8 cellular contexts compared by ENCODE assay signal in the genomic region with DNA sequence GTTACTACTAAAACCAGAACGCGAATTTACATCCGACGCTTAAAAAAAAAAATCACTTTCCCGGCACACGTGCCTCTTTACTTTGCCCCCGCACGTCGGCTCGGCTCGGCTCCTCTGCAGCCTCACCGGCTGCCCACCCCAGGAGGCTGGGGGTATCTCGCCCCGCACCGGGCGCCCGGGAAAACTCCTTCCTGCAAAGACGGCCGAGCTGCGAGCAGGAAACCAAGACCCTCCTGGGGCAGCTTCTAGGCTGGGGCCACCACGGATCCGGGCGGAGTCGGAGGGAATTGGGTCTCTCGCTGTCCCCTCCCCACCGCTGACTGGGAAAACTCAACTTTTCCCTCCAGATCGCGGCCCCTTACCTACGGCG. TPM values are rescaled to one million over a fixed set of nuclear protein-coding genes. Genes with fewer than 3 reads are reported as not detected.
DNase-seq lines count a peak whose midpoint lies in the region; ATAC-seq and TF ChIP-seq lines count a peak whose summit lies in the region.

No MANE protein-coding gene starts in this region.

- peak overlapping the region in 1 of 2 experiments; percentile 72 for H3K14ac ChIP-seq in mesenchymal stem cell (ENCODE audit: low read length in 2 of 2)

- H3K27ac ChIP-seq in coronary artery, result peak overlapping the region; percentile 49 to 79
- peak overlapping the region; percentile 63 for H3K27ac ChIP-seq in mesenchymal stem cell (ENCODE audit: low read length, poor library complexity, severe bottlenecking)
- H3K27ac ChIP-seq in upper lobe of left lung, result peak overlapping the region; percentile 77 to 89 (median 87)

- peak overlapping the region; percentile 84 for H2BK5ac ChIP-seq in mesenchymal stem cell (ENCODE audit: low read depth, low read length, poor library complexity, severe bottlenecking)

- no peak overlapping the region for H4K91ac ChIP-seq in mesenchymal stem cell (ENCODE audit: low read length)

- peak overlapping the region; percentile 70 to 72 for H3K18ac ChIP-seq in mesenchymal stem cell (ENCODE audit: low read depth in 1 of 2, low read length in 2 of 2)

- H2AFZ ChIP-seq in mesenchymal stem cell (ENCODE audit: low read depth, low read length), result peak overlapping the region; percentile 75

- TF ChIP-seq EP300 in upper lobe of left lung (IDR thresholded peaks at IDR 0.05), result no peak

- TF ChIP-seq CTCF in coronary artery (IDR thresholded peaks at IDR 0.05) (no peak), upper lobe of left lung (IDR thresholded peaks at IDR 0.05) (no peak)

- peak overlapping the region in 1 of 2 experiments; percentile 21 for H2BK12ac ChIP-seq in mesenchymal stem cell (ENCODE audit: low read length in 2 of 2)

- peak overlapping the region; percentile 100 for H3K4me2 ChIP-seq in mesenchymal stem cell (ENCODE audit: low read length, poor library complexity, severe bottlenecking)

- H2BK120ac ChIP-seq in mesenchymal stem cell (ENCODE audit: low read depth, low read length), result peak overlapping the region; percentile 61

- H4K8ac ChIP-seq in mesenchymal stem cell (ENCODE audit: low read length), result no peak overlapping the region

- H3K27me3 ChIP-seq in mesenchymal stem cell (ENCODE audit: control insufficient read depth in 1 of 2, insufficient read depth in 1 of 2, low read length in 2 of 2) (no peaks in the 10 kb centered on the region), upper lobe of left lung (no peaks in the 10 kb centered on the region)

- peak overlapping the region; percentile 87 for H3K4me3 ChIP-seq in coronary artery
- H3K4me3 ChIP-seq in mesenchymal stem cell (ENCODE audit: insufficient read depth in 1 of 2, low read depth in 1 of 2, low read length in 2 of 2), result peak overlapping the region; percentile 76 to 84
- peak overlapping the region; percentile 85 to 93 (median 89) for H3K4me3 ChIP-seq in upper lobe of left lung

- H3K9ac ChIP-seq in mesenchymal stem cell (ENCODE audit: low read length), result peak overlapping the region; percentile 83

- peak in 1 of 2 donors; percentile 38 for ATAC-seq in upper lobe of left lung (ENCODE audit: low FRiP score in 2 of 2)
- ATAC-seq in GM21717 (IDR thresholded peaks at IDR 0.05; ENCODE audit: unreplicated experiment), result no peak
- ATAC-seq in HG03159 (IDR thresholded peaks at IDR 0.05; ENCODE audit: unreplicated experiment), result no peak

- no peaks in the 10 kb centered on the region for H3K36me3 ChIP-seq in mesenchymal stem cell (ENCODE audit: control insufficient read depth in 1 of 2, insufficient read depth in 2 of 2, low read depth in 1 of 2, low read length in 2 of 2)
- H3K36me3 ChIP-seq in upper lobe of left lung, result no peaks in the 10 kb centered on the region

- H3K4ac ChIP-seq in mesenchymal stem cell (ENCODE audit: low read depth in 1 of 2, low read length in 2 of 2), result peak overlapping the region in 1 of 2 experiments; percentile 86

- no peak for TF ChIP-seq POLR2A in upper lobe of left lung (IDR thresholded peaks at IDR 0.05)

- H3K23ac ChIP-seq in mesenchymal stem cell (ENCODE audit: low read length in 2 of 2), result peak overlapping the region in 1 of 2 experiments; percentile 83

- peaks cover 15% of the 10 kb centered on the region for H3K79me1 ChIP-seq in mesenchymal stem cell (replicated peaks; ENCODE audit: low read length, poor library complexity, severe bottlenecking)

- H3K4me1 ChIP-seq in mesenchymal stem cell (ENCODE audit: control insufficient read depth, insufficient read depth, low read depth, low read length) (peaks cover 14% of the 10 kb centered on the region), upper lobe of left lung (peaks cover 15 to 32% (median 20%) of the 10 kb centered on the region in 4 donors)

- H3K9me3 ChIP-seq in mesenchymal stem cell (ENCODE audit: control insufficient read depth, low read length) (no peaks in the 10 kb centered on the region), upper lobe of left lung (no peaks in the 10 kb centered on the region)

- no peak overlapping the region for H2BK15ac ChIP-seq in mesenchymal stem cell (ENCODE audit: low read depth, poor library complexity, severe bottlenecking)

- DNase-seq in activated naive CD4-positive, alpha-beta T cell treated with Interleukin-2 at 50 U/mL for 16 hours, result peak; percentile 2
- DNase-seq in activated naive CD4-positive, alpha-beta T cell (lab: John Stamatoyannopoulos, UW), result no peak
- DNase-seq in NCI-H748 (lab: John Stamatoyannopoulos, UW; ENCODE audit: unreplicated experiment) (peak; percentile 67), coronary artery (ENCODE audit: low spot score) (no peak), mesenchymal stem cell (no peak), upper lobe of left lung (peak in 1 of 2 donors; percentile 24)

- no peak overlapping the region for H2AK5ac ChIP-seq in mesenchymal stem cell (ENCODE audit: low read length, severe bottlenecking)

- under 1% methylated on average over 28 of the region's 30 CpGs for WGBS in mesenchymal stem cell
- 1% methylated on average over 19 to 27 of the region's 30 CpGs for WGBS in upper lobe of left lung, 2 donors

RNA-seq across cellular contexts. Expression of a gene that starts 0.6 kb away (rescaled TPM):
- 7.0 TPM for polyA plus RNA-seq in mesenchymal stem cell (2013, experiment 1 of 2)
- polyA plus RNA-seq in mesenchymal stem cell (2013, experiment 2 of 2), result 6.9 TPM
- total RNA-seq in upper lobe of left lung, result 100 to 1,000 TPM in 1 of 6 donors, 10 to 100 TPM in 5; 44.1 to 157 (median 72.8) TPM

RNA-seq across cellular contexts. Expression of a gene that starts 32.7 kb away (rescaled TPM):
- 205 TPM for polyA plus RNA-seq in mesenchymal stem cell (2013, experiment 1 of 2)
- 205 TPM for polyA plus RNA-seq in mesenchymal stem cell (2013, experiment 2 of 2)
- total RNA-seq in upper lobe of left lung, result 100 to 1,000 TPM in 5 of 6 donors, 10 to 100 TPM in 1; 92.2 to 432 (median 214) TPM

RNA-seq across cellular contexts. Expression of a gene that starts 42.2 kb away (rescaled TPM):
- polyA plus RNA-seq in mesenchymal stem cell (2013, experiment 1 of 2), result 81.2 TPM
- 81.9 TPM for polyA plus RNA-seq in mesenchymal stem cell (2013, experiment 2 of 2)
- 100 to 1,000 TPM in 1 of 6 donors, 10 to 100 TPM in 5; 46.1 to 112 (median 90.3) TPM for total RNA-seq in upper lobe of left lung

Comparison
In these comparisons a context has a peak if more than half of its experiments do, and no peak if none do; other contexts are left out.
1. DNase-seq: peak in activated naive CD4-positive, alpha-beta T cell treated with Interleukin-2 at 50 U/mL for 16 hours (single experiment) and NCI-H748 (single experiment); none in activated naive CD4-positive, alpha-beta T cell (0 of 4), coronary artery (single experiment) and mesenchymal stem cell (single experiment).
2. Peak in every context shown above with its lines, with median percentiles within 50 percentile points of each other: H3K27ac ChIP-seq and H3K4me3 ChIP-seq.